In the genomic region with DNA sequence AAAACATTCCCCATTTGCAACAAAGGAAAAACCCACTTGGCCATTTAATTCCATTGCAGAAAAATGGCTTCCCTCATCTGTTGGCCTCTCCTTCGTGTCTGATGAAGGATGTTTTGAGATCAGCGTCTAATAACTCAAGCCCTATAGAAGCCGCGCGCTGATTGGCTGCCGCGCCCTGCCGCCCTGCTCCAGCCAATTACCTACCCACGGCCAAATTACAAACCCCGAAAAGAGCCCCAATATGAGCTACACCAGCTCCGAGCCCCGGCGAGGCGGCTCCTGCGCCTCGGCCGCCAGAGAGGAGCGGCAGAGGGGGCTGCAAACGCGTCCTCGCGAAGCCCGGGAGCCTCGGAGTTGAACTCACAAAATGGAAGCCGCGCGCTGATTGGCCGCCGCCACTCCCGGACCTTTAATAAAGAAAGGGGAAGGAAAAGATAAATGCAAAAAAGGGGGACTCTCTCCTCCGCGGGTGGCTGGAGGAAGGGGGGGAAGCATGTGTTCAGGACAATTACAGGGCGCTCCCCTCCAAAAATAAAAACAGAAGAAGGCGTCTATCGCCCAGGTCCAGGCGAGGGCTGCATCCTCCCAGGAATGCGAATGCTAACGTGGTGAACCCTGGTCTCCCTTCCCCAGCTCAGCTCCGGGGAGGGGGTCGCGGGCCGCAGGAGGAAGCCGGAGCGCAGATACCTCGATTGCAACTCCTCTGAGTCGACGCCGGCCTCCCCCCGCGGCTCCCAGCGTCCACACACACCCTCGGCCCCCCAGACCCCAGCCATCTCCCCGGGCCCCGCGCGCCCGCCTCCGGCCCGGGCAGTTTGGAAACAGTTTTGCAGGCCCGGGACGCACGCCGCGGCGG, we compare ENCODE assay signal across 2 cellular contexts.
TF ChIP-seq lines count a peak whose summit lies in the region.

No MANE protein-coding gene starts in this region.

TF ChIP-seq in HEK293T, 16 proteins besides CTCF, POLR2A, EP300 and RAD21 (continued from another document):
- TF ChIP-seq BHLHE40 (IDR thresholded peaks at IDR 0.05; ENCODE audit: borderline replicate concordance) (no peak), LEF1 (IDR thresholded peaks at IDR 0.05; ENCODE audit: borderline replicate concordance) (no peak), ZNF384 (IDR thresholded peaks at IDR 0.05) (no peak)

TF ChIP-seq in SK-N-SH, 30 proteins besides CTCF, POLR2A, EP300 and RAD21 (continued from another document):
- TF ChIP-seq, protein P1, sequence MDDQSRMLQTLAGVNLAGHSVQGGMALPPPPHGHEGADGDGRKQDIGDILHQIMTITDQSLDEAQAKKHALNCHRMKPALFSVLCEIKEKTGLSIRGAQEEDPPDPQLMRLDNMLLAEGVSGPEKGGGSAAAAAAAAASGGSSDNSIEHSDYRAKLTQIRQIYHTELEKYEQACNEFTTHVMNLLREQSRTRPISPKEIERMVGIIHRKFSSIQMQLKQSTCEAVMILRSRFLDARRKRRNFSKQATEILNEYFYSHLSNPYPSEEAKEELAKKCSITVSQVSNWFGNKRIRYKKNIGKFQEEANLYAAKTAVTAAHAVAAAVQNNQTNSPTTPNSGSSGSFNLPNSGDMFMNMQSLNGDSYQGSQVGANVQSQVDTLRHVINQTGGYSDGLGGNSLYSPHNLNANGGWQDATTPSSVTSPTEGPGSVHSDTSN (IDR thresholded peaks at IDR 0.05) = peak; percentile 31; the same call in 1 of the 2 replicates
- TF ChIP-seq TEAD4 (IDR thresholded peaks at IDR 0.05; ENCODE audit: borderline replicate concordance, insufficient read depth) = 0 out of 2 replicates have a peak, but pooled peaks have one; percentile 18
- TF ChIP-seq ELF1 (IDR thresholded peaks at IDR 0.05) = no peak
- TF ChIP-seq FOXJ3 (CRISPR knock-in tag; IDR thresholded peaks at IDR 0.05) = no peak
- peak; percentile 99 for TF ChIP-seq POLR2AphosphoS5 (IDR thresholded peaks at IDR 0.05; ENCODE audit: low read depth, low read length)
- no peak; the same call in 1 of the 2 replicates for TF ChIP-seq SIN3A (IDR thresholded peaks at IDR 0.05; ENCODE audit: borderline replicate concordance, low read depth, low read length)
- no peak for TF ChIP-seq FOXM1 (IDR thresholded peaks at IDR 0.05; ENCODE audit: low read depth)
- no peak for TF ChIP-seq RCOR1 (IDR thresholded peaks at IDR 0.05; ENCODE audit: low read length)
- no peak for TF ChIP-seq NRF1 (IDR thresholded peaks at IDR 0.05; ENCODE audit: low read depth, low read length)
- TF ChIP-seq, protein P2, sequence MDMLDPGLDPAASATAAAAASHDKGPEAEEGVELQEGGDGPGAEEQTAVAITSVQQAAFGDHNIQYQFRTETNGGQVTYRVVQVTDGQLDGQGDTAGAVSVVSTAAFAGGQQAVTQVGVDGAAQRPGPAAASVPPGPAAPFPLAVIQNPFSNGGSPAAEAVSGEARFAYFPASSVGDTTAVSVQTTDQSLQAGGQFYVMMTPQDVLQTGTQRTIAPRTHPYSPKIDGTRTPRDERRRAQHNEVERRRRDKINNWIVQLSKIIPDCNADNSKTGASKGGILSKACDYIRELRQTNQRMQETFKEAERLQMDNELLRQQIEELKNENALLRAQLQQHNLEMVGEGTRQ (IDR thresholded peaks at IDR 0.05; ENCODE audit: borderline replicate concordance, low read depth, low read length) = no peak
- peak; percentile 61; the same call in 1 of the 2 replicates for TF ChIP-seq MXI1 (IDR thresholded peaks at IDR 0.05; ENCODE audit: low read depth, low read length)
- TF ChIP-seq, protein P3, sequence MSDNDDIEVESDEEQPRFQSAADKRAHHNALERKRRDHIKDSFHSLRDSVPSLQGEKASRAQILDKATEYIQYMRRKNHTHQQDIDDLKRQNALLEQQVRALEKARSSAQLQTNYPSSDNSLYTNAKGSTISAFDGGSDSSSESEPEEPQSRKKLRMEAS (IDR thresholded peaks at IDR 0.05; ENCODE audit: low read depth) = 0 out of 2 replicates have a peak, but pooled peaks have one; percentile 15
- no peak; the same call in 1 of the 2 replicates for TF ChIP-seq GABPA (IDR thresholded peaks at IDR 0.05; ENCODE audit: low read depth)
- TF ChIP-seq TAF1 (IDR thresholded peaks at IDR 0.05; ENCODE audit: borderline replicate concordance, low read depth, low read length) = peak; percentile 94
- no peak for TF ChIP-seq EZH2phosphoT487 (IDR thresholded peaks at IDR 0.05; ENCODE audit: borderline replicate concordance, low read depth)
- TF ChIP-seq, protein P4, sequence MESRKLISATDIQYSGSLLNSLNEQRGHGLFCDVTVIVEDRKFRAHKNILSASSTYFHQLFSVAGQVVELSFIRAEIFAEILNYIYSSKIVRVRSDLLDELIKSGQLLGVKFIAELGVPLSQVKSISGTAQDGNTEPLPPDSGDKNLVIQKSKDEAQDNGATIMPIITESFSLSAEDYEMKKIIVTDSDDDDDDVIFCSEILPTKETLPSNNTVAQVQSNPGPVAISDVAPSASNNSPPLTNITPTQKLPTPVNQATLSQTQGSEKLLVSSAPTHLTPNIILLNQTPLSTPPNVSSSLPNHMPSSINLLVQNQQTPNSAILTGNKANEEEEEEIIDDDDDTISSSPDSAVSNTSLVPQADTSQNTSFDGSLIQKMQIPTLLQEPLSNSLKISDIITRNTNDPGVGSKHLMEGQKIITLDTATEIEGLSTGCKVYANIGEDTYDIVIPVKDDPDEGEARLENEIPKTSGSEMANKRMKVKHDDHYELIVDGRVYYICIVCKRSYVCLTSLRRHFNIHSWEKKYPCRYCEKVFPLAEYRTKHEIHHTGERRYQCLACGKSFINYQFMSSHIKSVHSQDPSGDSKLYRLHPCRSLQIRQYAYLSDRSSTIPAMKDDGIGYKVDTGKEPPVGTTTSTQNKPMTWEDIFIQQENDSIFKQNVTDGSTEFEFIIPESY (IDR thresholded peaks at IDR 0.05; ENCODE audit: borderline replicate concordance, low read depth) = peak; percentile 77; the same call in 1 of the 2 replicates
- TF ChIP-seq MEF2A (IDR thresholded peaks at IDR 0.05; ENCODE audit: borderline replicate concordance, low read depth) = no peak
- peak; percentile 82 for TF ChIP-seq CHD2 (IDR thresholded peaks at IDR 0.05; ENCODE audit: low read length, partially characterized antibody)
- TF ChIP-seq, protein P5, sequence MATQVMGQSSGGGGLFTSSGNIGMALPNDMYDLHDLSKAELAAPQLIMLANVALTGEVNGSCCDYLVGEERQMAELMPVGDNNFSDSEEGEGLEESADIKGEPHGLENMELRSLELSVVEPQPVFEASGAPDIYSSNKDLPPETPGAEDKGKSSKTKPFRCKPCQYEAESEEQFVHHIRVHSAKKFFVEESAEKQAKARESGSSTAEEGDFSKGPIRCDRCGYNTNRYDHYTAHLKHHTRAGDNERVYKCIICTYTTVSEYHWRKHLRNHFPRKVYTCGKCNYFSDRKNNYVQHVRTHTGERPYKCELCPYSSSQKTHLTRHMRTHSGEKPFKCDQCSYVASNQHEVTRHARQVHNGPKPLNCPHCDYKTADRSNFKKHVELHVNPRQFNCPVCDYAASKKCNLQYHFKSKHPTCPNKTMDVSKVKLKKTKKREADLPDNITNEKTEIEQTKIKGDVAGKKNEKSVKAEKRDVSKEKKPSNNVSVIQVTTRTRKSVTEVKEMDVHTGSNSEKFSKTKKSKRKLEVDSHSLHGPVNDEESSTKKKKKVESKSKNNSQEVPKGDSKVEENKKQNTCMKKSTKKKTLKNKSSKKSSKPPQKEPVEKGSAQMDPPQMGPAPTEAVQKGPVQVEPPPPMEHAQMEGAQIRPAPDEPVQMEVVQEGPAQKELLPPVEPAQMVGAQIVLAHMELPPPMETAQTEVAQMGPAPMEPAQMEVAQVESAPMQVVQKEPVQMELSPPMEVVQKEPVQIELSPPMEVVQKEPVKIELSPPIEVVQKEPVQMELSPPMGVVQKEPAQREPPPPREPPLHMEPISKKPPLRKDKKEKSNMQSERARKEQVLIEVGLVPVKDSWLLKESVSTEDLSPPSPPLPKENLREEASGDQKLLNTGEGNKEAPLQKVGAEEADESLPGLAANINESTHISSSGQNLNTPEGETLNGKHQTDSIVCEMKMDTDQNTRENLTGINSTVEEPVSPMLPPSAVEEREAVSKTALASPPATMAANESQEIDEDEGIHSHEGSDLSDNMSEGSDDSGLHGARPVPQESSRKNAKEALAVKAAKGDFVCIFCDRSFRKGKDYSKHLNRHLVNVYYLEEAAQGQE (IDR thresholded peaks at IDR 0.05; ENCODE audit: low read depth, low read length) = peak; percentile 54; the same call in 1 of the 2 replicates
- no peak for TF ChIP-seq NFIC (IDR thresholded peaks at IDR 0.05; ENCODE audit: borderline replicate concordance)
- TF ChIP-seq, protein P6, sequence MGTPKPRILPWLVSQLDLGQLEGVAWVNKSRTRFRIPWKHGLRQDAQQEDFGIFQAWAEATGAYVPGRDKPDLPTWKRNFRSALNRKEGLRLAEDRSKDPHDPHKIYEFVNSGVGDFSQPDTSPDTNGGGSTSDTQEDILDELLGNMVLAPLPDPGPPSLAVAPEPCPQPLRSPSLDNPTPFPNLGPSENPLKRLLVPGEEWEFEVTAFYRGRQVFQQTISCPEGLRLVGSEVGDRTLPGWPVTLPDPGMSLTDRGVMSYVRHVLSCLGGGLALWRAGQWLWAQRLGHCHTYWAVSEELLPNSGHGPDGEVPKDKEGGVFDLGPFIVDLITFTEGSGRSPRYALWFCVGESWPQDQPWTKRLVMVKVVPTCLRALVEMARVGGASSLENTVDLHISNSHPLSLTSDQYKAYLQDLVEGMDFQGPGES (IDR thresholded peaks at IDR 0.05; ENCODE audit: low read depth, low read length) = peak; percentile 20
- TF ChIP-seq GATA2 (CRISPR knock-in tag; IDR thresholded peaks at IDR 0.05) = no peak
- TF ChIP-seq JUND (IDR thresholded peaks at IDR 0.05) = 0 out of 2 replicates have a peak, but pooled peaks have one; percentile 0
- 0 out of 2 replicates have a peak, but pooled peaks have one; percentile 31 for TF ChIP-seq RFX5 (IDR thresholded peaks at IDR 0.05; ENCODE audit: low read length)
- TF ChIP-seq YY1 (IDR thresholded peaks at IDR 0.05; ENCODE audit: low read depth) = peak; percentile 91
